In the genomic region with DNA sequence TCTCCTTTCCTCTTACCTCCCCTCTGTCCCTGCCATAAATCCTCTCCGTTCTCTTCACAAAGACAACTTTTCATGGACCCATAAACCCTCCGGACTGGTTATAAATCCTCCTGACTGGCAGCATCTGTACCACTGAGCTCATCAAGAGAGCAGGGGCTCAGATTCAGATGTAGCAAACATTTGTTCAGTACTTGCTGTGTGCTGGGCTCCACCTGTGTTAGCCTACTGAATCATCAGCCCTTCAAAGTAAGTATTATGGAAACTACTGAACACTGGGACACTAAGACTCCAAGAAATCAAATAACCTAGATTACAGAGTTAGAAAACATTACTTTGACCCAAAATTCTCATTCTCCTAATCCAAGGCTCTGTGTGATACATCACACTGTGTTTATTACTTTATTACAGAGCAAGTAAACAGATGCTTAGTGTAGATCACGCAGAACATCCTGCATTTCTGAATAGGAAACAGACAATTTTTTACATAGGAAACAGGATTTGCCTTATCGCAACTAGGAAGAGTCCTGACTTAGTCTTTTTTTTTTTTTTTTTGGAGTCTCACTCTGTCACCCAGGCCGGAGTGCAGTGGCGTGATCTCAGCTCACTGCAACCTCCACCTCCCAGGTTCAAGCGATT, we compare ENCODE assay signal across 32 cellular contexts.
"Had no signal": no experiment of that assay in that cellular context is flagged by ENCODE, and none has a peak within 500 bp of the region (broad histone marks: within the 10 kb centered on the region; RNA-seq: fewer than 3 reads in every experiment).

No MANE protein-coding gene starts in this region.

- DNase-seq: naive thymus-derived CD8-positive, alpha-beta T cell; nephron progenitor cell; ovary; posterior cingulate gyrus; psoas muscle; right cardiac atrium; spleen; stimulated activated CD4-positive, alpha-beta T cell treated with anti-CD3 and anti-CD28 coated beads, Interleukin-12 subunit alpha, Interleukin-12 subunit beta, amount 100 ng/mL, for 4 hours; stimulated activated CD4-positive, alpha-beta T cell treated with anti-CD3 and anti-CD28 coated beads, Interleukin-1b, Interleukin-23, amount 100 ng/mL, for 48 hours; stimulated activated CD4-positive, alpha-beta T cell treated with anti-CD3 and anti-CD28 coated beads, Interleukin-4, amount 100 ng/mL, for 1 hour; stimulated activated CD4-positive, alpha-beta T cell treated with anti-CD3 and anti-CD28 coated beads, Interleukin-4, amount 100 ng/mL, for 4 hours; stimulated activated CD8-positive, alpha-beta memory T cell treated with anti-CD3 and anti-CD28 coated beads, Interleukin-4, amount 100 ng/mL, for 48 hours; stimulated activated naive CD4-positive, alpha-beta T cell; stimulated activated naive CD8-positive, alpha-beta T cell treated with anti-CD3 and anti-CD28 coated beads, Interleukin-15, amount 100 ng/mL, for 72 hours; stimulated activated naive CD8-positive, alpha-beta T cell treated with anti-CD3 and anti-CD28 coated beads, Interleukin-15, Interleukin-2, amounts not matched to agents 100 U/mL and 50 U/mL, for 24 hours; substantia nigra; testis; tibial artery; transverse colon; upper lobe of right lung had no signal

- ATAC-seq: naive thymus-derived CD8-positive, alpha-beta T cell; natural killer cell treated with Interleukin-12 subunit alpha and Interleukin-12 subunit beta and Interleukin-15 and Interleukin-18, amount 100 ng/mL, for 72 hours; psoas muscle; right cardiac atrium; sciatic nerve; stimulated activated memory B cell treated with anti-CD40 and anti-IgM and Interleukin-4, amounts not matched to agents 10 μg/mL and 1 μg/mL and 100 μg/mL, for 72 hours; stimulated activated naive CD8-positive, alpha-beta T cell treated with anti-CD3 and anti-CD28 coated beads, Interleukin-15, amount 100 ng/mL, for 72 hours; stimulated activated naive CD8-positive, alpha-beta T cell treated with anti-CD3 and anti-CD28 coated beads, Interleukin-15, Interleukin-2, amounts not matched to agents 100 U/mL and 50 U/mL, for 24 hours; upper lobe of right lung had no signal

- H3K27me3 Mint-ChIP-seq: stimulated activated memory B cell treated with anti-CD40 and anti-IgM and Interleukin-4, amounts not matched to agents 10 μg/mL and 1 μg/mL and 100 μg/mL, for 72 hours; stimulated activated naive CD8-positive, alpha-beta T cell treated with anti-CD3 and anti-CD28 coated beads, Interleukin-15, amount 100 ng/mL, for 72 hours had no signal

- H3K4me3 ChIP-seq: ovary, psoas muscle, skin epidermis, smooth muscle cell, spleen, suprapubic skin, testis, tibial artery, transverse colon, upper lobe of right lung, vagina had no signal

- H3K79me2 ChIP-seq: parathyroid adenoma had no signal

- H3K27ac Mint-ChIP-seq: naive thymus-derived CD8-positive, alpha-beta T cell; natural killer cell treated with Interleukin-12 subunit alpha and Interleukin-12 subunit beta and Interleukin-15 and Interleukin-18, amount 100 ng/mL, for 72 hours; nephron progenitor cell; progenitor cell of endocrine pancreas; stimulated activated memory B cell treated with anti-CD40 and anti-IgM and Interleukin-4, amounts not matched to agents 10 μg/mL and 1 μg/mL and 100 μg/mL, for 72 hours; stimulated activated naive CD8-positive, alpha-beta T cell treated with anti-CD3 and anti-CD28 coated beads, Interleukin-15, amount 100 ng/mL, for 72 hours; type B pancreatic cell had no signal

- H3K9me3 Mint-ChIP-seq: neural crest cell, type B pancreatic cell had no signal

- H3K4me1 Mint-ChIP-seq: naive thymus-derived CD8-positive, alpha-beta T cell; stimulated activated memory B cell treated with anti-CD40 and anti-IgM and Interleukin-4, amounts not matched to agents 10 μg/mL and 1 μg/mL and 100 μg/mL, for 72 hours; stimulated activated naive CD8-positive, alpha-beta T cell treated with anti-CD3 and anti-CD28 coated beads, Interleukin-15, amount 100 ng/mL, for 72 hours had no signal

- H3K27ac ChIP-seq: neutrophil, ovary, parathyroid adenoma, psoas muscle, skin epidermis, spleen, suprapubic skin, testis, tibial artery, transverse colon, upper lobe of right lung, vagina had no signal

- H3K4me2 ChIP-seq: smooth muscle cell had no signal

- H3K9ac ChIP-seq: parathyroid adenoma had no signal

- H2AFZ ChIP-seq: parathyroid adenoma had no signal

- H3K4me3 Mint-ChIP-seq: naive thymus-derived CD8-positive, alpha-beta T cell; natural killer cell treated with Interleukin-12 subunit alpha and Interleukin-12 subunit beta and Interleukin-15 and Interleukin-18, amount 100 ng/mL, for 72 hours; nephron progenitor cell; neural crest cell; stimulated activated memory B cell treated with anti-CD40 and anti-IgM and Interleukin-4, amounts not matched to agents 10 μg/mL and 1 μg/mL and 100 μg/mL, for 72 hours; stimulated activated naive CD8-positive, alpha-beta T cell treated with anti-CD3 and anti-CD28 coated beads, Interleukin-15, amount 100 ng/mL, for 72 hours; type B pancreatic cell had no signal

- H3K4me1 ChIP-seq: parathyroid adenoma, psoas muscle, spleen, suprapubic skin, testis, tibial artery, transverse colon, upper lobe of right lung, vagina had no signal

- H3K36me3 ChIP-seq: neutrophil, ovary, spleen, suprapubic skin, tibial artery, transverse colon, upper lobe of right lung, vagina had no signal

- H3K9me3 ChIP-seq: neutrophil, ovary, psoas muscle, spleen, suprapubic skin, testis, tibial artery, transverse colon, upper lobe of right lung, vagina had no signal

- H3K27me3 ChIP-seq: neutrophil, ovary, spleen, suprapubic skin, testis, tibial artery, transverse colon, upper lobe of right lung, vagina had no signal

- H3K36me3 Mint-ChIP-seq: naive thymus-derived CD8-positive, alpha-beta T cell; natural killer cell treated with Interleukin-12 subunit alpha and Interleukin-12 subunit beta and Interleukin-15 and Interleukin-18, amount 100 ng/mL, for 72 hours; stimulated activated memory B cell treated with anti-CD40 and anti-IgM and Interleukin-4, amounts not matched to agents 10 μg/mL and 1 μg/mL and 100 μg/mL, for 72 hours; type B pancreatic cell had no signal
